In genomic region chr20:4061989-4062388, GRCh38 we compare ENCODE assay signal across 15 cellular contexts.
"Had no signal": no experiment of that assay in that cellular context is flagged by ENCODE, and none has a peak within 500 bp of the region (broad histone marks: within the 10 kb centered on the region; RNA-seq: fewer than 3 reads in every experiment).

No MANE protein-coding gene starts in this region.

- H3K4me3 ChIP-seq: adrenal gland, lower lobe of right lung, mucosa of descending colon, upper lobe of left lung had no signal

- H3K9me3 Mint-ChIP-seq: activated B cell treated with CpG ODN at 0.5 μM for 24 hours; central memory CD8-positive, alpha-beta T cell; effector memory CD8-positive, alpha-beta T cell; naive thymus-derived CD8-positive, alpha-beta T cell had no signal

- H3K27me3 Mint-ChIP-seq: activated CD4-positive, alpha-beta T cell treated with anti-CD3 and anti-CD28 coated beads, Interleukin-2, amount 10 ng/mL, durations not matched to agents 24 days and 14 days had no signal

- H3K27ac Mint-ChIP-seq: activated B cell treated with CpG ODN at 0.5 μM for 24 hours; activated CD4-positive, alpha-beta T cell treated with anti-CD3 and anti-CD28 coated beads, Interleukin-2, amount 10 ng/mL, durations not matched to agents 24 days and 14 days had no signal

- DNase-seq: activated B cell treated with CpG ODN at 0.5 μM for 24 hours; activated CD4-positive, alpha-beta T cell treated with anti-CD3 and anti-CD28 coated beads, Interleukin-2, amount 10 ng/mL, durations not matched to agents 24 days and 14 days; activated naive CD4-positive, alpha-beta T cell treated with anti-CD3 and anti-CD28 coated beads, Interleukin-2, amount 50 U/mL, for 16 hours; adrenal gland; effector memory CD8-positive, alpha-beta T cell; hippocampal formation; lower lobe of right lung; mucosa of descending colon; naive thymus-derived CD8-positive, alpha-beta T cell; stimulated activated CD4-positive, alpha-beta T cell treated with anti-CD3 and anti-CD28 coated beads, Interleukin-12 subunit alpha, Interleukin-12 subunit beta, amount 100 ng/mL, for 4 hours; stimulated activated naive CD4-positive, alpha-beta T cell; T-helper 1 cell; upper lobe of left lung had no signal

- H3K4me1 Mint-ChIP-seq: central memory CD8-positive, alpha-beta T cell had no signal

- H3K36me3 ChIP-seq: adrenal gland, lower lobe of right lung, upper lobe of left lung had no signal

- H3K9me3 ChIP-seq: adrenal gland, lower lobe of right lung, mucosa of descending colon, upper lobe of left lung had no signal

- H3K27me3 ChIP-seq: adrenal gland, upper lobe of left lung had no signal

- H3K36me3 Mint-ChIP-seq: naive thymus-derived CD8-positive, alpha-beta T cell had no signal

- H3K27ac ChIP-seq: epithelial cell of prostate, lower lobe of right lung had no signal

- H3K4me3 Mint-ChIP-seq: activated B cell treated with CpG ODN at 0.5 μM for 24 hours; activated CD4-positive, alpha-beta T cell treated with anti-CD3 and anti-CD28 coated beads, Interleukin-2, amount 10 ng/mL, durations not matched to agents 24 days and 14 days; central memory CD8-positive, alpha-beta T cell; effector memory CD8-positive, alpha-beta T cell; naive thymus-derived CD8-positive, alpha-beta T cell had no signal
